ENCODE assay signal across 9 cellular contexts in the genomic region with DNA sequence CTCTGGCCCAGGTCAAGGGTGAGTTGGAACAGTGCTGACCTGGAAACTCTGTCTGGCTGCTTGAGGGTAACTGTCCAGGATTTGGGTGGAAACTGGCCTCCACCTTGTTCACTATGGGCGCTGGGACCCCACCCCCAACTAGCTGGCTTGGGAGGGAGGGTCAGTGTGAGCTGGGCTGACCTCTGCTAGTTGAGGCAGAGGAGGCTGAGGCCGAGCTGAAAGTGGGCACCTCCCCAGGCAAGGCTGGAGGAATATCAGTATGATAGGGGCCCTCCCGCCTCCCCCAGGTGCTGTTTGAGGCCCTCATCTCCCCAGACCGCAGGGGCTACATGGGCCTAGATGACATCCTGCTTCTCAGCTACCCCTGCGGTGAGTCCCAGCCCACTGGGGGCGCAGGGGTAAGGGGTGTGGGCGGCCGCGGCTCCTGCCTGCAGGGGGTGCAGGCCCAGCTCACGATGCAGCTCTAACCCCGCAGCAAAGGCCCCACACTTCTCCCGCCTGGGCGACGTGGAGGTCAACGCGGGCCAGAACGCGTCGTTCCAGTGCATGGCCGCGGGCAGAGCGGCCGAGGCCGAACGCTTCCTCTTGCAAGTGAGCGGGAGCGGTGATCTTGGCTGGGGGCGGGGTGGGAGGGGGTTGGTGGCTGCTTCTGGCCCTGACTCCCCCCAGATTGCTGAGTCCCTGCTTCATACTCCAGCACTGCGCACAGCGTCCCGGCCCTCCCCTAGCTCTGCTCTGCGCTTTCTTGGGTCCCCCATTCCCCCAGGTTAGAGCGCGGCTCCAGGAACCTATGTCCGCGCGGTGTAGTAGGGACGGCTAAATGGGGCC. TPM values are rescaled to one million over a fixed set of nuclear protein-coding genes. Genes with fewer than 3 reads are reported as not detected.
DNase-seq lines count a peak whose midpoint lies in the region; ATAC-seq and TF ChIP-seq lines count a peak whose summit lies in the region.
"Had no signal": no experiment of that assay in that cellular context is flagged by ENCODE, and none has a peak within 500 bp of the region (broad histone marks: within the 10 kb centered on the region; RNA-seq: fewer than 3 reads in every experiment).

No MANE protein-coding gene starts in this region.

- intact Hi-C loops in heart right ventricle (cut with DNase I): no loop called here

- peaks cover 15% of the 10 kb centered on the region for H3K36me3 Mint-ChIP-seq in progenitor cell of endocrine pancreas (ENCODE audit: insufficient read depth)

- peak overlapping the region in 9 of 10 donors; percentile 39 to 67 (median 59) for H3K4me3 ChIP-seq in heart right ventricle

- DNase-seq in heart right ventricle (no peak), progenitor cell of endocrine pancreas (ENCODE audit: low spot score, unreplicated experiment) (no peak)
- no peak for DNase-seq in activated CD4-positive, alpha-beta T cell treated with anti-CD3 and anti-CD28 coated beads for 1 hour
- DNase-seq: NCI-H774 had no signal

- no peak overlapping the region for H3K27ac Mint-ChIP-seq in progenitor cell of endocrine pancreas

- no peaks in the 10 kb centered on the region for H3K9me3 ChIP-seq in ES-I3 (ENCODE audit: control insufficient read depth, insufficient read depth, low read length)
- H3K9me3 ChIP-seq in heart right ventricle: peaks cover 0 to 2% (median 0%) of the 10 kb centered on the region in 11 donors

- peak overlapping the region; percentile 45 for H3K4me3 Mint-ChIP-seq in progenitor cell of endocrine pancreas (ENCODE audit: low read depth)

- H3K36me3 ChIP-seq in ES-I3 (ENCODE audit: insufficient read depth, low read length) (no peaks in the 10 kb centered on the region), heart right ventricle (no peaks in the 10 kb centered on the region)

- no peak for TF ChIP-seq CTCF in VCaP (conservative IDR thresholded peaks at IDR 0.05)
- TF ChIP-seq CTCF in heart right ventricle (IDR thresholded peaks at IDR 0.05): no peak
- no peak for TF ChIP-seq CTCF in progenitor cell of endocrine pancreas (IDR thresholded peaks at IDR 0.05; ENCODE audit: unreplicated experiment)

- peaks cover 6% of the 10 kb centered on the region for H3K27me3 Mint-ChIP-seq in progenitor cell of endocrine pancreas

- ATAC-seq in heart right ventricle (peak; percentile 35 to 70 (median 55)), HG02852 (IDR thresholded peaks at IDR 0.05; ENCODE audit: unreplicated experiment) (no peak), GM21619 (IDR thresholded peaks at IDR 0.05; ENCODE audit: unreplicated experiment) (no peak), HG03460 (IDR thresholded peaks at IDR 0.05; ENCODE audit: unreplicated experiment) (no peak)

- peaks cover 0 to 48% (median 16%) of the 10 kb centered on the region in 7 donors for H3K27me3 ChIP-seq in heart right ventricle

- no peaks in the 10 kb centered on the region for H3K9me3 Mint-ChIP-seq in progenitor cell of endocrine pancreas (ENCODE audit: low read depth)

- 15 to 17% methylated on average over 36 to 38 of the region's 38 CpGs for WGBS in heart right ventricle, 2 donors

- peaks cover 21% of the 10 kb centered on the region for H3K4me1 ChIP-seq in ES-I3 (ENCODE audit: insufficient read depth, low read length)
- peaks cover 0 to 13% (median 10%) of the 10 kb centered on the region in 9 donors for H3K4me1 ChIP-seq in heart right ventricle

- H3K4me1 Mint-ChIP-seq in progenitor cell of endocrine pancreas (ENCODE audit: low read depth): peaks cover 12% of the 10 kb centered on the region

- H3K9ac ChIP-seq in ES-I3 (ENCODE audit: low read depth, low read length): peak overlapping the region; percentile 53; the same call in 1 of the 2 replicates

- peak overlapping the region; percentile 45; the same call in 1 of the 2 replicates for H3K27ac ChIP-seq in VCaP
- H3K27ac ChIP-seq in heart right ventricle: peak overlapping the region in 2 of 10 donors; percentile 17 to 37

RNA-seq across cellular contexts. Expression of gene PTPRU, which starts 22.9 kb away (rescaled TPM):
- total RNA-seq in heart right ventricle (10 to 100 TPM in 8 of 10 donors, 1 to 10 TPM in 2; 8.6 to 29.8 (median 14.5) TPM), progenitor cell of endocrine pancreas (74.0 and 79.4 TPM in 2 replicates)
- 10 to 100 TPM; 13.5 to 15.7 TPM for polyA plus RNA-seq in heart right ventricle

RNA-seq across cellular contexts. Expression of gene MECR, which starts 28.5 kb away (rescaled TPM):
- total RNA-seq in heart right ventricle (10 to 100 TPM; 27.8 to 45.6 (median 38.7) TPM), progenitor cell of endocrine pancreas (28.8 and 35.9 TPM in 2 replicates)
- 10 to 100 TPM; 31.1 to 39.9 TPM for polyA plus RNA-seq in heart right ventricle

Comparison
In these comparisons a context has a peak if more than half of its experiments do, and no peak if none do; other contexts are left out.
1. ATAC-seq: peak in heart right ventricle (8 of 8); none in HG02852 (single experiment), GM21619 (single experiment) and HG03460 (single experiment).